1 cellular context compared by ENCODE assay signal in genomic region chr15:78944669-78945407, GRCh38.
TF ChIP-seq lines count a peak whose summit lies in the region.

CTSH (minus strand) TSS chr15:78945046; CDS start chr15:78944981, 65 bp downstream.

TF ChIP-seq in K562, 482 proteins besides CTCF, POLR2A, EP300 and RAD21 (continued from another document and continues in another):
- no peak for TF ChIP-seq NFIX (CRISPR knock-in tag; IDR thresholded peaks at IDR 0.05; ENCODE audit: low read depth)
- peak; percentile 52 for TF ChIP-seq RBBP5 (IDR thresholded peaks at IDR 0.05; ENCODE audit: borderline replicate concordance, insufficient read depth, low read length, poor library complexity, severe bottlenecking)
- TF ChIP-seq TAL1 (IDR thresholded peaks at IDR 0.05): peak; percentile 16; the same call in 1 of the 2 replicates
- TF ChIP-seq EWSR1 (IDR thresholded peaks at IDR 0.05; ENCODE audit: borderline replicate concordance, low read depth, partially characterized antibody): no peak
- TF ChIP-seq ZNF586 (CRISPR knock-in tag; conservative IDR thresholded peaks at IDR 0.05): no peak
- no peak for TF ChIP-seq FUS (optimal IDR thresholded peaks at IDR 0.05; ENCODE audit: low read depth, low read length)
- no peak for TF ChIP-seq MLLT1 (IDR thresholded peaks at IDR 0.05)
- no peak for TF ChIP-seq YBX1 (IDR thresholded peaks at IDR 0.05)
- TF ChIP-seq RNF2 (IDR thresholded peaks at IDR 0.05): 0 out of 2 replicates have a peak, but pooled peaks have one; percentile 55
- no peak for TF ChIP-seq TSHZ1 (CRISPR knock-in tag; IDR thresholded peaks at IDR 0.05)
- no peak for TF ChIP-seq ZNF589 (CRISPR knock-in tag; IDR thresholded peaks at IDR 0.05; ENCODE audit: low read depth)
- TF ChIP-seq RBM34 (IDR thresholded peaks at IDR 0.05; ENCODE audit: borderline replicate concordance, insufficient read depth, low read length): no peak
- TF ChIP-seq STAT5B (CRISPR knock-in tag; IDR thresholded peaks at IDR 0.05): no peak
- no peak for TF ChIP-seq NFE2 (IDR thresholded peaks at IDR 0.05; ENCODE audit: low read depth)
- TF ChIP-seq ARID4B (CRISPR knock-in tag; IDR thresholded peaks at IDR 0.05): peak; percentile 29; the same call in 1 of the 2 replicates
- TF ChIP-seq DIDO1 (tag; IDR thresholded peaks at IDR 0.05; ENCODE audit: low read depth): no peak
- 0 out of 2 replicates have a peak, but pooled peaks have one; percentile 48 for TF ChIP-seq CBX1 (IDR thresholded peaks at IDR 0.05; ENCODE audit: low read depth)
- TF ChIP-seq ZZZ3 (IDR thresholded peaks at IDR 0.05): no peak
- TF ChIP-seq ZC3H4 (CRISPR knock-in tag; IDR thresholded peaks at IDR 0.05; ENCODE audit: borderline replicate concordance): no peak
- no peak for TF ChIP-seq E2F8 (IDR thresholded peaks at IDR 0.05; ENCODE audit: low read depth, partially characterized antibody)
- no peak for TF ChIP-seq GABPB2 (CRISPR knock-in tag; conservative IDR thresholded peaks at IDR 0.05)
- TF ChIP-seq ATF7 (IDR thresholded peaks at IDR 0.05): peak; percentile 44; the same call in 1 of the 2 replicates
- no peak for TF ChIP-seq CREB3 (tag; conservative IDR thresholded peaks at IDR 0.05; ENCODE audit: low read depth)
- TF ChIP-seq SNAPC5 (CRISPR knock-in tag; IDR thresholded peaks at IDR 0.05): no peak
- peak; percentile 64; the same call in 1 of the 2 replicates for TF ChIP-seq DPF2 (IDR thresholded peaks at IDR 0.05)
- TF ChIP-seq GTF3C2 (IDR thresholded peaks at IDR 0.05; ENCODE audit: borderline replicate concordance, extremely low read depth, insufficient read length): no peak
- TF ChIP-seq ATF4 (CRISPR knock-in tag; IDR thresholded peaks at IDR 0.05): 0 out of 2 replicates have a peak, but pooled peaks have one; percentile 18
- no peak for TF ChIP-seq MYNN (IDR thresholded peaks at IDR 0.05)
- TF ChIP-seq MYNN (CRISPR knock-in tag; IDR thresholded peaks at IDR 0.05): no peak
- TF ChIP-seq ZNF143 (CRISPR knock-in tag; IDR thresholded peaks at IDR 0.05): no peak
- no peak for TF ChIP-seq TAF7 (tag; IDR thresholded peaks at IDR 0.05)
- TF ChIP-seq ZFPM2 (CRISPR knock-in tag; IDR thresholded peaks at IDR 0.05): no peak
- TF ChIP-seq IFI16 (CRISPR knock-in tag; IDR thresholded peaks at IDR 0.05): no peak
- TF ChIP-seq HLTF (IDR thresholded peaks at IDR 0.05): no peak
- TF ChIP-seq ZNF717 (CRISPR knock-in tag; IDR thresholded peaks at IDR 0.05): no peak
- TF ChIP-seq HNRNPL (IDR thresholded peaks at IDR 0.05; ENCODE audit: low read depth, low read length): no peak
- TF ChIP-seq REST (CRISPR knock-in tag; IDR thresholded peaks at IDR 0.05; ENCODE audit: low read depth): no peak
- TF ChIP-seq CSDE1 (IDR thresholded peaks at IDR 0.05): no peak
- no peak; the same call in 1 of the 2 replicates for TF ChIP-seq EP400 (IDR thresholded peaks at IDR 0.05)
- TF ChIP-seq CEBPB (tag; IDR thresholded peaks at IDR 0.05): no peak
